ENCODE assay signal across 18 cellular contexts in the genomic region with DNA sequence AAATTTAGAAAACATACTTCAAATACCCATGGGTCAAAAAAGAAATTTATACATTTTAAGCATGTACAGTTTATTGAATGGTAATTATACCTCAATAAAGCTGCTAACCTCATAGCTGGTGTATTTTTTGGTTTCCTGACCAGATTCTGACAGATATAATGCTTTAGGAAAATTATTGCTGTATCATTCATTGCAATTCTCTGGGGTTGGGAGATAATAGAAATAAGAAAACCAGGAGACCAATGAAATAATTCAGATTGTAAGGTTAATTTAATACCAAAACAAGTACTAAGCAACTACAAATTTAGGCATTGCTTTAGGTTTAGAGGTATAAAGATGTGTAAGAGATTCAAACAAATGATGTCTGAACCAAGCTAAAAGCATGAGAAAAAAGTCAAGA.
A peak's percentile ranks its signal among the peaks of the same experiment; 100 is the strongest.
DNase-seq lines count a peak whose midpoint lies in the region; ATAC-seq and TF ChIP-seq lines count a peak whose summit lies in the region.
"Had no signal": no experiment of that assay in that cellular context is flagged by ENCODE, and none has a peak within 500 bp of the region (broad histone marks: within the 10 kb centered on the region; RNA-seq: fewer than 3 reads in every experiment).

No MANE protein-coding gene starts in this region.

- peaks cover 20% of the 10 kb centered on the region for H3K4me1 Mint-ChIP-seq in activated naive CD8-positive, alpha-beta T cell (ENCODE audit: low read depth)
- peaks cover 14% of the 10 kb centered on the region for H3K4me1 Mint-ChIP-seq in activated naive CD8-positive, alpha-beta T cell treated with anti-CD3 and anti-CD28 coated beads for 36 hours
- peaks cover 61% of the 10 kb centered on the region for H3K4me1 Mint-ChIP-seq in activated T-helper 1 cell treated with anti-CD3 and anti-CD28 coated beads, Interleukin-12 subunit alpha, Interleukin-12 subunit beta, Interleukin-2, Interleukin-4 antibody, amounts not matched to agents 30 ng/mL and 10 ng/mL and 1 ng/mL, durations not matched to agents 14 hours and 24 hours and 36 hours (ENCODE audit: low read depth)
- H3K4me1 Mint-ChIP-seq in stimulated activated effector memory CD8-positive, alpha-beta T cell treated with anti-CD3 and anti-CD28 coated beads, Interleukin-12 subunit alpha, Interleukin-12 subunit beta, amount 100 ng/mL, for 72 hours, result peaks cover 17% of the 10 kb centered on the region

- H3K4me3 Mint-ChIP-seq in activated naive CD8-positive, alpha-beta T cell, result no peak overlapping the region
- no peak overlapping the region for H3K4me3 Mint-ChIP-seq in activated naive CD8-positive, alpha-beta T cell treated with anti-CD3 and anti-CD28 coated beads for 36 hours
- H3K4me3 Mint-ChIP-seq in activated T-helper 1 cell treated with anti-CD3 and anti-CD28 coated beads, Interleukin-12 subunit alpha, Interleukin-12 subunit beta, Interleukin-2, Interleukin-4 antibody, amounts not matched to agents 30 ng/mL and 10 ng/mL and 1 ng/mL, durations not matched to agents 14 hours and 24 hours and 36 hours, result peak overlapping the region; percentile 19
- peak overlapping the region; percentile 9 for H3K4me3 Mint-ChIP-seq in stimulated activated effector memory CD8-positive, alpha-beta T cell treated with anti-CD3 and anti-CD28 coated beads, Interleukin-12 subunit alpha, Interleukin-12 subunit beta, amount 100 ng/mL, for 72 hours
- H3K4me3 Mint-ChIP-seq: activated T-cell treated with anti-CD3 and anti-CD28 coated beads, Interleukin-2, amount 50 U/mL, for 4 hours had no signal

- H3K9me3 ChIP-seq in psoas muscle, result no peaks in the 10 kb centered on the region

- no peaks in the 10 kb centered on the region for H3K27me3 Mint-ChIP-seq in activated naive CD8-positive, alpha-beta T cell
- peaks cover 6% of the 10 kb centered on the region for H3K27me3 Mint-ChIP-seq in activated naive CD8-positive, alpha-beta T cell treated with anti-CD3 and anti-CD28 coated beads for 36 hours
- H3K27me3 Mint-ChIP-seq in activated T-helper 1 cell treated with anti-CD3 and anti-CD28 coated beads, Interleukin-12 subunit alpha, Interleukin-12 subunit beta, Interleukin-2, Interleukin-4 antibody, amounts not matched to agents 30 ng/mL and 10 ng/mL and 1 ng/mL, durations not matched to agents 14 hours and 24 hours and 36 hours (ENCODE audit: insufficient read depth), result no peaks in the 10 kb centered on the region

- H3K27me3 ChIP-seq in psoas muscle (ENCODE audit: insufficient read depth in 3 of 3, low read length in 2 of 3), result peaks cover 0 to 14% (median 5%) of the 10 kb centered on the region in 3 donors

- TF ChIP-seq CTCF in psoas muscle (IDR thresholded peaks at IDR 0.05), result no peak

- no peak for DNase-seq in activated naive CD8-positive, alpha-beta T cell treated with anti-CD3 and anti-CD28 coated beads for 36 hours
- DNase-seq in activated T-helper 1 cell treated with anti-CD3 and anti-CD28 coated beads, Interleukin-12 subunit alpha, Interleukin-12 subunit beta, Interleukin-2, Interleukin-4 antibody, amounts not matched to agents 30 ng/mL and 10 ng/mL and 1 ng/mL, durations not matched to agents 14 hours and 24 hours and 36 hours (ENCODE audit: low spot score), result no peak
- no peak for DNase-seq in stimulated activated effector memory CD8-positive, alpha-beta T cell treated with anti-CD3 and anti-CD28 coated beads, Interleukin-12 subunit alpha, Interleukin-12 subunit beta, amount 100 ng/mL, for 72 hours (ENCODE audit: low spot score in 2 of 2)
- DNase-seq in psoas muscle (no peak), SW480 (ENCODE audit: low spot score) (no peak)
- DNase-seq: amniotic stem cell, COR-L47, HCEC 1CT, heart right ventricle, NCI-H1417 treated with DMSO at 0.1 percent for 48 hours, NCI-H2107, NCI-H510A, retina had no signal

- intact Hi-C loops in activated T-helper 1 cell treated with anti-CD3 and anti-CD28 coated beads, Interleukin-12 subunit alpha, Interleukin-12 subunit beta, Interleukin-2, Interleukin-4 antibody, amounts not matched to agents 30 ng/mL and 10 ng/mL and 1 ng/mL, durations not matched to agents 14 hours and 24 hours and 36 hours (cut with micrococcal nuclease), result no loop called here
- intact Hi-C loops in psoas muscle (cut with DNase I), result no loop called here

- no peaks in the 10 kb centered on the region for H3K4me1 ChIP-seq in psoas muscle
- H3K4me1 ChIP-seq: heart right ventricle had no signal

- H3K27ac ChIP-seq in psoas muscle, result no peak overlapping the region
- H3K27ac ChIP-seq: heart right ventricle, RWPE1 had no signal

- H3K36me3 Mint-ChIP-seq in activated naive CD8-positive, alpha-beta T cell, result peaks cover 3% of the 10 kb centered on the region
- peaks cover 2% of the 10 kb centered on the region for H3K36me3 Mint-ChIP-seq in activated naive CD8-positive, alpha-beta T cell treated with anti-CD3 and anti-CD28 coated beads for 36 hours
- peaks cover 7% of the 10 kb centered on the region for H3K36me3 Mint-ChIP-seq in activated T-helper 1 cell treated with anti-CD3 and anti-CD28 coated beads, Interleukin-12 subunit alpha, Interleukin-12 subunit beta, Interleukin-2, Interleukin-4 antibody, amounts not matched to agents 30 ng/mL and 10 ng/mL and 1 ng/mL, durations not matched to agents 14 hours and 24 hours and 36 hours (ENCODE audit: low read depth)
- H3K36me3 Mint-ChIP-seq in stimulated activated effector memory CD8-positive, alpha-beta T cell treated with anti-CD3 and anti-CD28 coated beads, Interleukin-12 subunit alpha, Interleukin-12 subunit beta, amount 100 ng/mL, for 72 hours, result no peaks in the 10 kb centered on the region

- no peaks in the 10 kb centered on the region for H3K9me3 Mint-ChIP-seq in activated naive CD8-positive, alpha-beta T cell (ENCODE audit: low read depth)
- H3K9me3 Mint-ChIP-seq in activated naive CD8-positive, alpha-beta T cell treated with anti-CD3 and anti-CD28 coated beads for 36 hours, result peaks cover 6% of the 10 kb centered on the region
- peaks cover 18% of the 10 kb centered on the region for H3K9me3 Mint-ChIP-seq in activated T-helper 1 cell treated with anti-CD3 and anti-CD28 coated beads, Interleukin-12 subunit alpha, Interleukin-12 subunit beta, Interleukin-2, Interleukin-4 antibody, amounts not matched to agents 30 ng/mL and 10 ng/mL and 1 ng/mL, durations not matched to agents 14 hours and 24 hours and 36 hours
- H3K9me3 Mint-ChIP-seq in stimulated activated effector memory CD8-positive, alpha-beta T cell treated with anti-CD3 and anti-CD28 coated beads, Interleukin-12 subunit alpha, Interleukin-12 subunit beta, amount 100 ng/mL, for 72 hours, result no peaks in the 10 kb centered on the region

- peak overlapping the region; percentile 2 for H3K27ac Mint-ChIP-seq in activated naive CD8-positive, alpha-beta T cell
- no peak overlapping the region for H3K27ac Mint-ChIP-seq in activated naive CD8-positive, alpha-beta T cell treated with anti-CD3 and anti-CD28 coated beads for 36 hours
- peak overlapping the region; percentile 64 for H3K27ac Mint-ChIP-seq in activated T-helper 1 cell treated with anti-CD3 and anti-CD28 coated beads, Interleukin-12 subunit alpha, Interleukin-12 subunit beta, Interleukin-2, Interleukin-4 antibody, amounts not matched to agents 30 ng/mL and 10 ng/mL and 1 ng/mL, durations not matched to agents 14 hours and 24 hours and 36 hours
- no peak overlapping the region for H3K27ac Mint-ChIP-seq in stimulated activated effector memory CD8-positive, alpha-beta T cell treated with anti-CD3 and anti-CD28 coated beads, Interleukin-12 subunit alpha, Interleukin-12 subunit beta, amount 100 ng/mL, for 72 hours

- H3K36me3 ChIP-seq in psoas muscle (ENCODE audit: insufficient read depth in 1 of 2, low read depth in 1 of 2), result no peaks in the 10 kb centered on the region
- H3K36me3 ChIP-seq: heart right ventricle had no signal

- ATAC-seq in HG02973 (IDR thresholded peaks at IDR 0.05; ENCODE audit: unreplicated experiment) (peak; percentile 16), psoas muscle (no peak)
- no peak for ATAC-seq in stimulated activated effector memory CD8-positive, alpha-beta T cell treated with anti-CD3 and anti-CD28 coated beads, Interleukin-12 subunit alpha, Interleukin-12 subunit beta, amount 100 ng/mL, for 72 hours
- ATAC-seq: heart right ventricle, SK-N-SH treated with all-trans-retinoic acid at 6 μM for 48 hours had no signal

- no peak overlapping the region for H3K4me3 ChIP-seq in psoas muscle
- H3K4me3 ChIP-seq: heart right ventricle had no signal

Comparison
In these comparisons a context has a peak if more than half of its experiments do, and no peak if none do; other contexts are left out.
1. H3K27ac Mint-ChIP-seq: peak in activated naive CD8-positive, alpha-beta T cell (single experiment) and activated T-helper 1 cell treated with anti-CD3 and anti-CD28 coated beads, Interleukin-12 subunit alpha, Interleukin-12 subunit beta, Interleukin-2, Interleukin-4 antibody, amounts not matched to agents 30 ng/mL and 10 ng/mL and 1 ng/mL, durations not matched to agents 14 hours and 24 hours and 36 hours (single experiment); none in activated naive CD8-positive, alpha-beta T cell treated with anti-CD3 and anti-CD28 coated beads for 36 hours (single experiment) and stimulated activated effector memory CD8-positive, alpha-beta T cell treated with anti-CD3 and anti-CD28 coated beads, Interleukin-12 subunit alpha, Interleukin-12 subunit beta, amount 100 ng/mL, for 72 hours (single experiment).
2. H3K4me3 Mint-ChIP-seq: peak in activated T-helper 1 cell treated with anti-CD3 and anti-CD28 coated beads, Interleukin-12 subunit alpha, Interleukin-12 subunit beta, Interleukin-2, Interleukin-4 antibody, amounts not matched to agents 30 ng/mL and 10 ng/mL and 1 ng/mL, durations not matched to agents 14 hours and 24 hours and 36 hours (single experiment) and stimulated activated effector memory CD8-positive, alpha-beta T cell treated with anti-CD3 and anti-CD28 coated beads, Interleukin-12 subunit alpha, Interleukin-12 subunit beta, amount 100 ng/mL, for 72 hours (single experiment); none in activated naive CD8-positive, alpha-beta T cell (single experiment) and activated naive CD8-positive, alpha-beta T cell treated with anti-CD3 and anti-CD28 coated beads for 36 hours (single experiment).